ENCODE assay signal across 10 cellular contexts in the genomic region with DNA sequence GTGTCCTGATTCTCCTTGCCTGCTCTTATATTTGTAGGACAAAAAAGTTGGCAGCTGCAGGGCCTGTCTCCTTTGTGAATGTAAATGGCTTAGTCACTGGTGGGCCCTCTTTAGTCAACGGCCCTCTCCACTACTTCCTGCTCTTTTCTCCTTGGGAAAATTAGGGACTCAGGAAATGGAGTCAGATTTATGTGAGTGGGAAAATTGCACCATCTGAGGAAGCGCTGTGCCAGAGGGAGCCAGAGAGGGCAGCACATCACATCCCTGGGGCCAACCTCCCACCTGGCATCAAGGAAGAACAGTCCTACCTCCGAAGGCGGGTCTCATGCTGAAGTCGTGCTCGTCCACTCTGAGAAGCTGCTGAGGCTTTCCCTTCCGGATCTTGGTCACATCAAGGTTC. TPM values are rescaled to one million over a fixed set of nuclear protein-coding genes. Genes with fewer than 3 reads are reported as not detected.
A peak's percentile ranks its signal among the peaks of the same experiment; 100 is the strongest.
DNase-seq lines count a peak whose midpoint lies in the region; ATAC-seq and TF ChIP-seq lines count a peak whose summit lies in the region.
"Had no signal": no experiment of that assay in that cellular context is flagged by ENCODE, and none has a peak within 500 bp of the region (broad histone marks: within the 10 kb centered on the region; RNA-seq: fewer than 3 reads in every experiment).

No MANE protein-coding gene starts in this region.

- H3K9me3 Mint-ChIP-seq in H9 = peaks cover 3 to 4% of the 10 kb centered on the region in 2 experiments; a peak in 3 of 5 replicates

- H3K27ac Mint-ChIP-seq in H9 (no peak overlapping the region), T-helper 17 cell (peak overlapping the region; percentile 92)

- no peaks in the 10 kb centered on the region for H3K9me3 ChIP-seq in H9 (ENCODE audit: control insufficient read depth, low read depth, low read length)
- no peaks in the 10 kb centered on the region for H3K9me3 ChIP-seq in T-helper 17 cell (ENCODE audit: control insufficient read depth, low read length, poor library complexity, severe bottlenecking)
- no peaks in the 10 kb centered on the region for H3K9me3 ChIP-seq in spleen

- H3K27ac ChIP-seq in H9 (ENCODE audit: insufficient read length, low read depth, low read length) (no peak overlapping the region), spleen (no peak overlapping the region)
- H3K27ac ChIP-seq: HL-60 had no signal

- TF ChIP-seq CTCF in H9 (conservative IDR thresholded peaks at IDR 0.05) (peak; percentile 52), spleen (IDR thresholded peaks at IDR 0.05 in 8 of 11, conservative IDR thresholded peaks at IDR 0.05 in 3 of 11) (no peak)

- no peak overlapping the region for H2BK15ac ChIP-seq in H9 (ENCODE audit: low read depth, low read length)

- no peaks in the 10 kb centered on the region for H3K23me2 ChIP-seq in H9 (ENCODE audit: insufficient read length, low read depth, low read length, poor library complexity, severe bottlenecking)

- H3K36me3 ChIP-seq in spleen = no peaks in the 10 kb centered on the region

- no peak overlapping the region for H2AFZ ChIP-seq in H9 (ENCODE audit: low read length)

- no peak overlapping the region for H4K5ac ChIP-seq in H9 (ENCODE audit: insufficient read length, low read depth, low read length)

- H3T11ph ChIP-seq in H9 (ENCODE audit: low read length) = no peak overlapping the region

- ATAC-seq in T-helper 17 cell (no peak), HG03457 (IDR thresholded peaks at IDR 0.05; ENCODE audit: unreplicated experiment) (no peak)

- H3K79me1 ChIP-seq in H9 (ENCODE audit: insufficient read depth, low read depth, low read length, poor library complexity, severe bottlenecking) = no peaks in the 10 kb centered on the region

- in situ Hi-C loops in Caki2 (cut with HindIII; ENCODE audit: low pct_unique_long_range_greater_than_20kb, low sequenced_read_pairs) = no loop called here

- H3K36me3 Mint-ChIP-seq in H9 (ENCODE audit: insufficient read depth in 1 of 3, low read depth in 3 of 3) (no peaks in the 10 kb centered on the region; a peak in 1 of 7 replicates), T-helper 17 cell (ENCODE audit: low read depth) (peaks cover 2% of the 10 kb centered on the region)

- H2BK5ac ChIP-seq in H9 (ENCODE audit: insufficient read length, low read length) = no peak overlapping the region

- H3K27me3 Mint-ChIP-seq in H9 (ENCODE audit: low read depth) (0 out of 2 replicates have a peak, but pooled peaks cover 1% of the 10 kb centered on the region), T-helper 17 cell (no peaks in the 10 kb centered on the region)
- H3K27me3 Mint-ChIP-seq: activated CD4-positive, alpha-beta T cell treated with anti-CD3 and anti-CD28 coated beads, Interleukin-2, amount 10 ng/mL, durations not matched to agents 7 days and 5 days had no signal

- H2BK120ac ChIP-seq in H9 (ENCODE audit: low read depth, low read length, poor library complexity, severe bottlenecking) = no peak overlapping the region

- no peak overlapping the region for H3K4me3 ChIP-seq in spleen

- H3K56ac ChIP-seq in H9 (ENCODE audit: insufficient read length, low read depth, low read length) = no peak overlapping the region

- peaks cover 10 to 18% of the 10 kb centered on the region in 2 experiments for H3K4me1 Mint-ChIP-seq in H9
- H3K4me1 Mint-ChIP-seq in T-helper 17 cell = peaks cover 25% of the 10 kb centered on the region

- H4K20me1 ChIP-seq in H9 (ENCODE audit: control insufficient read depth, insufficient read depth, insufficient read length) = no peaks in the 10 kb centered on the region

- DNase-seq in Caki2 (ENCODE audit: low read depth) = peak; percentile 37
- DNase-seq in H9 = peak; percentile 57
- DNase-seq in T-helper 17 cell = no peak
- DNase-seq in iPS-NIHi11 (ENCODE audit: low spot score) = peak; percentile 66
- no peak for DNase-seq in NCI-H2107 (lab: John Stamatoyannopoulos, UW)
- no peak for DNase-seq in spleen
- no peak for DNase-seq in OCI-M1 (lab: John Stamatoyannopoulos, UW)

- no peak overlapping the region for H3K18ac ChIP-seq in H9 (ENCODE audit: insufficient read length, low read depth, low read length)

- H3K4me2 ChIP-seq in H9 (ENCODE audit: insufficient read depth, insufficient read length, low read length) = no peak overlapping the region

- no peaks in the 10 kb centered on the region for H3K79me2 ChIP-seq in H9 (ENCODE audit: insufficient read depth, low read length)

- no peak overlapping the region for H3K23ac ChIP-seq in H9 (ENCODE audit: insufficient read length, low read depth, low read length)

- no peak overlapping the region for H3K4ac ChIP-seq in H9 (ENCODE audit: low read depth, low read length)

- no peak overlapping the region for H2BK20ac ChIP-seq in H9 (ENCODE audit: low read depth, low read length, poor library complexity, severe bottlenecking)

- H3K4me1 ChIP-seq in H9 (ENCODE audit: insufficient read depth, low read length) (no peaks in the 10 kb centered on the region), spleen (peaks cover 0 to 24% (median 16%) of the 10 kb centered on the region in 6 donors)

- no peaks in the 10 kb centered on the region for H3K27me3 ChIP-seq in H9 (ENCODE audit: insufficient read depth, low read length)
- H3K27me3 ChIP-seq in spleen (replicated peaks in 1 of 7) = no peaks in the 10 kb centered on the region

- no peak overlapping the region for H3K9ac ChIP-seq in H9 (ENCODE audit: extremely low read depth, insufficient read length, low read length)

- H4K91ac ChIP-seq in H9 (ENCODE audit: insufficient read length, low read depth, low read length) = no peak overlapping the region

- H3K4me3 Mint-ChIP-seq in H9 (no peak overlapping the region), T-helper 17 cell (peak overlapping the region; percentile 75)

- H4K8ac ChIP-seq in H9 (replicated peaks; ENCODE audit: insufficient read length, low read depth, low read length) = no peak overlapping the region

- H3K14ac ChIP-seq in H9 (ENCODE audit: insufficient read depth, low read length) = no peak overlapping the region

- H2AK5ac ChIP-seq in H9 (ENCODE audit: insufficient read length, low read length) = no peak overlapping the region

- intact Hi-C loops in spleen (cut with DNase I; ENCODE audit: low total_unique reads) = no loop called here

- no CpG with 5 or more reads among the region's 7 CpGs for WGBS in H9 (ENCODE audit: extremely low coverage, insufficient read length, low lambda C conversion rate)
- WGBS in spleen, 5 donors = 82 to 86% (median 85%) methylated on average over 7 of the region's 7 CpGs

- H2BK12ac ChIP-seq in H9 (ENCODE audit: insufficient read length, low read depth, low read length) = no peak overlapping the region

- TF ChIP-seq POLR2A in spleen (IDR thresholded peaks at IDR 0.05) = no peak

RNA-seq across cellular contexts. Expression of a gene that starts 15.6 kb away (rescaled TPM):
- total RNA-seq in Caki2 (2014; rRNA removed; shearing (Covaris generic); ENCODE audit: low replicate concordance) = not detected in 2 replicates
- not detected in 2 replicates for total RNA-seq in H9 (2021)
- 1 to 10 TPM in 1 of 2 donors, under 1 TPM in 1; 0.65 to 1.4 TPM for total RNA-seq in T-helper 17 cell
- total RNA-seq in spleen = 10 to 100 TPM in 1 of 7 donors, 1 to 10 TPM in 6; 1.7 to 13.0 (median 4.9) TPM
- under 1 TPM; 0.32 to 0.48 (median 0.33) TPM for polyA plus RNA-seq in spleen

RNA-seq across cellular contexts. Expression of a gene that starts 53.1 kb away (rescaled TPM):
- 26.9 and 33.1 TPM in 2 replicates for total RNA-seq in Caki2 (2014; rRNA removed; shearing (Covaris generic); ENCODE audit: low replicate concordance)
- total RNA-seq in H9 (2021) = 13.1 and 13.2 TPM in 2 replicates
- total RNA-seq in T-helper 17 cell = 10 to 100 TPM; 32.1 to 35.2 TPM
- total RNA-seq in spleen = 100 to 1,000 TPM in 1 of 7 donors, 10 to 100 TPM in 6; 69.7 to 115 (median 72.9) TPM
- polyA plus RNA-seq in spleen = 10 to 100 TPM; 48.3 to 62.3 (median 49.2) TPM

Comparison
In these comparisons a context has a peak if more than half of its experiments do, and no peak if none do; other contexts are left out.
1. DNase-seq: peak in Caki2 (single experiment), H9 (single experiment) and iPS-NIHi11 (single experiment); none in T-helper 17 cell (0 of 3), NCI-H2107 (single experiment), spleen (single experiment) and OCI-M1 (single experiment).